In genomic region chr17:746783-747629, GRCh38 we compare ENCODE assay signal across 24 cellular contexts.
"Had no signal": no experiment of that assay in that cellular context is flagged by ENCODE, and none has a peak within 500 bp of the region (broad histone marks: within the 10 kb centered on the region; RNA-seq: fewer than 3 reads in every experiment).

No MANE protein-coding gene starts in this region.

- H3K27me3 Mint-ChIP-seq: activated CD4-positive, alpha-beta memory T cell treated with anti-CD3 and anti-CD28 coated beads for 36 hours; activated CD4-positive, alpha-beta T cell treated with anti-CD3 and anti-CD28 coated beads, Interleukin-2, amount 10 ng/mL, durations not matched to agents 7 days and 5 days; activated naive CD8-positive, alpha-beta T cell treated with anti-CD3 and anti-CD28 coated beads, Interleukin-2, amount 50 U/mL, for 24 hours; central memory CD8-positive, alpha-beta T cell; T-cell had no signal

- H3K4me3 ChIP-seq: SK-N-MC had no signal

- H3K27ac Mint-ChIP-seq: activated CD4-positive, alpha-beta memory T cell treated with anti-CD3 and anti-CD28 coated beads for 36 hours; activated CD4-positive, alpha-beta T cell treated with anti-CD3 and anti-CD28 coated beads, Interleukin-2, amount 10 ng/mL, durations not matched to agents 7 days and 5 days; T-cell had no signal

- DNase-seq: activated CD4-positive, alpha-beta memory T cell treated with anti-CD3 and anti-CD28 coated beads for 36 hours; activated CD4-positive, alpha-beta T cell treated with anti-CD3 and anti-CD28 coated beads, Interleukin-2, amount 10 ng/mL, durations not matched to agents 7 days and 5 days; activated CD4-positive, CD25-positive, alpha-beta regulatory T cell; activated CD8-positive, alpha-beta memory T cell treated with anti-CD3 and anti-CD28 coated beads for 24 hours; activated effector memory CD4-positive, alpha-beta T cell treated with anti-CD3 and anti-CD28 coated beads, Interleukin-2, amount 50 U/mL, for 16 hours; activated naive CD4-positive, alpha-beta T cell treated with Interleukin-2 at 50 U/mL for 16 hours; activated naive CD8-positive, alpha-beta T cell treated with anti-CD3 and anti-CD28 coated beads, Interleukin-2, amount 50 U/mL, for 24 hours; activated T-cell treated with anti-CD3 and anti-CD28 coated beads, Interleukin-2, amount 50 U/mL, for 4 hours; amygdala; Karpas-422; MM.1S; NCI-H1105; NCI-H1436; NCI-H187 treated with DMSO at 0.1 percent for 48 hours; NCI-H2081 treated with DMSO at 0.1 percent for 48 hours; NCI-H446; NCI-H524; PC-3; T-cell; T-helper 2 cell had no signal

- H3K9me3 Mint-ChIP-seq: activated CD4-positive, alpha-beta memory T cell treated with anti-CD3 and anti-CD28 coated beads for 36 hours; activated T-cell treated with anti-CD3 and anti-CD28 coated beads, Interleukin-2, amount 50 U/mL, for 4 hours; central memory CD8-positive, alpha-beta T cell; T-cell had no signal

- H3K4me3 Mint-ChIP-seq: activated CD4-positive, alpha-beta memory T cell treated with anti-CD3 and anti-CD28 coated beads for 36 hours; activated CD4-positive, alpha-beta T cell treated with anti-CD3 and anti-CD28 coated beads, Interleukin-2, amount 10 ng/mL, durations not matched to agents 7 days and 5 days; activated naive CD8-positive, alpha-beta T cell treated with anti-CD3 and anti-CD28 coated beads, Interleukin-2, amount 50 U/mL, for 24 hours; activated T-cell treated with anti-CD3 and anti-CD28 coated beads, Interleukin-2, amount 50 U/mL, for 4 hours; central memory CD8-positive, alpha-beta T cell; T-cell had no signal

- ATAC-seq: activated naive CD4-positive, alpha-beta T cell treated with anti-CD3 and anti-CD28 coated beads, Interleukin-2, amount 50 U/mL, for 72 hours; activated naive CD8-positive, alpha-beta T cell treated with anti-CD3 and anti-CD28 coated beads, Interleukin-2, amount 50 U/mL, for 24 hours; activated T-cell treated with anti-CD3 and anti-CD28 coated beads, Interleukin-2, amount 50 U/mL, for 4 hours; PC-3; Right ventricle myocardium inferior; T-cell had no signal

- H3K27ac ChIP-seq: SK-N-MC had no signal
